ENCODE assay signal across 1 cellular context in the genomic region with DNA sequence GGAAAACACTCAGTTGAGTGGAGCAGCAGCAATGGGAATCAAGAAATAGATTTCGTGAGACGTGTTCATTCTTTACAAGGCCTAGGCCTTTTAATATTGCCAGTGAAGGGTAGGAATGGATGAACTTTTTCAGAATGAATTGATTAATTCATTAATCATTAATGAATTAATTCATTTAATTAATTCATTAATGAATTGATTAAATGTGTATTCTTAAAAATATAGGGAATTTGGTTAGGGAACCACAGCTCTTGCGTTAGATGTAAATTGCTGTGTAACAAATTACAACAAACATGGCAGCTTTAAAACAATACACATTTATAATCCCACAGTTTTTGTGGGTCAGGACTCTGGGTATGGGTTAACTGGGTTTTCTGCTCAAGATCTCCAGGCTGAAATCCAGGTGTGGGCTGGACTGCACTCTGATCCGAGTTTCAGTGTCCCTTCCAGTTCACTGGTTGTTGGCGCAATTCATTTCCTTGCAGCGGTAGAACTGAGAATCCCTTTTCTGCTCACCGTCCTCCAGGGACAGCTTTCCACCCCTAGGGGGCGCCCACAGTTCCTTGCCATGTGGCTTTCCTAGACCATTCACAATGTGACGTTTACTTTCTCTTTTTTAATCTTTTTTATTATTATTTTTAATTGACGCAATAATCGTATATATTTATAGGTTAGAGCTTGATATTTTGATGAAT.
TF ChIP-seq lines count a peak whose summit lies in the region.

No MANE protein-coding gene starts in this region.

TF ChIP-seq in HepG2, 621 proteins besides CTCF, POLR2A, EP300 and RAD21 (continued from another document and continues in another):
- TF ChIP-seq, protein P1, sequence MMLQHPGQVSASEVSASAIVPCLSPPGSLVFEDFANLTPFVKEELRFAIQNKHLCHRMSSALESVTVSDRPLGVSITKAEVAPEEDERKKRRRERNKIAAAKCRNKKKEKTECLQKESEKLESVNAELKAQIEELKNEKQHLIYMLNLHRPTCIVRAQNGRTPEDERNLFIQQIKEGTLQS (CRISPR knock-in tag; IDR thresholded peaks at IDR 0.05): no peak
- TF ChIP-seq SRSF1 (optimal IDR thresholded peaks at IDR 0.05; ENCODE audit: low read depth, low read length) (no peak), MTF1 (CRISPR knock-in tag; IDR thresholded peaks at IDR 0.05) (no peak), TARDBP (CRISPR knock-in tag; IDR thresholded peaks at IDR 0.05) (no peak; the same call in 1 of the 2 replicates), ZNF296 (CRISPR knock-in tag; conservative IDR thresholded peaks at IDR 0.05) (no peak), ZNF282 (IDR thresholded peaks at IDR 0.05; ENCODE audit: partially characterized antibody) (no peak), ATF7 (IDR thresholded peaks at IDR 0.05) (no peak), ATF7 (CRISPR knock-in tag; IDR thresholded peaks at IDR 0.05) (no peak; the same call in 1 of the 2 replicates), ZNF724P (CRISPR knock-in tag; IDR thresholded peaks at IDR 0.05; ENCODE audit: borderline replicate concordance) (no peak), SRF (IDR thresholded peaks at IDR 0.05; ENCODE audit: low read depth, low read length) (peak; percentile 52; the same call in 1 of the 2 replicates), ZNF235 (CRISPR knock-in tag; IDR thresholded peaks at IDR 0.05; ENCODE audit: borderline replicate concordance) (no peak), ZZZ3 (CRISPR knock-in tag; IDR thresholded peaks at IDR 0.05; ENCODE audit: borderline replicate concordance) (no peak), ZNF20 (CRISPR knock-in tag; IDR thresholded peaks at IDR 0.05) (no peak), SSRP1 (CRISPR knock-in tag; IDR thresholded peaks at IDR 0.05) (no peak; the same call in 1 of the 2 replicates), ZNF746 (CRISPR knock-in tag; IDR thresholded peaks at IDR 0.05) (no peak), RARA (CRISPR knock-in tag; IDR thresholded peaks at IDR 0.05) (peak; percentile 89), ZNF430 (CRISPR knock-in tag; IDR thresholded peaks at IDR 0.05) (no peak), ZFP36 (IDR thresholded peaks at IDR 0.05; ENCODE audit: borderline replicate concordance, low read depth, low read length, partially characterized antibody) (peak; percentile 71), ZNF331 (CRISPR knock-in tag; IDR thresholded peaks at IDR 0.05) (peak; percentile 95), CCAR2 (optimal IDR thresholded peaks at IDR 0.05; ENCODE audit: low read depth, low read length) (no peak), ZSCAN31 (CRISPR knock-in tag; IDR thresholded peaks at IDR 0.05; ENCODE audit: low read depth) (no peak), SMAD9 (CRISPR knock-in tag; IDR thresholded peaks at IDR 0.05) (no peak), DPF2 (CRISPR knock-in tag; IDR thresholded peaks at IDR 0.05; ENCODE audit: borderline replicate concordance, low read depth) (no peak; the same call in 1 of the 2 replicates), ZKSCAN1 (IDR thresholded peaks at IDR 0.05; ENCODE audit: low read length) (peak; percentile 76; the same call in 1 of the 2 replicates), NFIB (CRISPR knock-in tag; IDR thresholded peaks at IDR 0.05; ENCODE audit: borderline replicate concordance) (no peak), ZNF451 (CRISPR knock-in tag; IDR thresholded peaks at IDR 0.05) (no peak; the same call in 1 of the 2 replicates), RBAK (CRISPR knock-in tag; IDR thresholded peaks at IDR 0.05) (0 out of 2 replicates have a peak, but pooled peaks have one; percentile 46), ZNF17 (CRISPR knock-in tag; IDR thresholded peaks at IDR 0.05) (no peak)
- TF ChIP-seq, protein P2, sequence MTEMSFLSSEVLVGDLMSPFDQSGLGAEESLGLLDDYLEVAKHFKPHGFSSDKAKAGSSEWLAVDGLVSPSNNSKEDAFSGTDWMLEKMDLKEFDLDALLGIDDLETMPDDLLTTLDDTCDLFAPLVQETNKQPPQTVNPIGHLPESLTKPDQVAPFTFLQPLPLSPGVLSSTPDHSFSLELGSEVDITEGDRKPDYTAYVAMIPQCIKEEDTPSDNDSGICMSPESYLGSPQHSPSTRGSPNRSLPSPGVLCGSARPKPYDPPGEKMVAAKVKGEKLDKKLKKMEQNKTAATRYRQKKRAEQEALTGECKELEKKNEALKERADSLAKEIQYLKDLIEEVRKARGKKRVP (CRISPR knock-in tag; IDR thresholded peaks at IDR 0.05): peak in 1 of 2 experiments; percentile 68; a peak in 1 of 4 replicates
- TF ChIP-seq, protein P3, sequence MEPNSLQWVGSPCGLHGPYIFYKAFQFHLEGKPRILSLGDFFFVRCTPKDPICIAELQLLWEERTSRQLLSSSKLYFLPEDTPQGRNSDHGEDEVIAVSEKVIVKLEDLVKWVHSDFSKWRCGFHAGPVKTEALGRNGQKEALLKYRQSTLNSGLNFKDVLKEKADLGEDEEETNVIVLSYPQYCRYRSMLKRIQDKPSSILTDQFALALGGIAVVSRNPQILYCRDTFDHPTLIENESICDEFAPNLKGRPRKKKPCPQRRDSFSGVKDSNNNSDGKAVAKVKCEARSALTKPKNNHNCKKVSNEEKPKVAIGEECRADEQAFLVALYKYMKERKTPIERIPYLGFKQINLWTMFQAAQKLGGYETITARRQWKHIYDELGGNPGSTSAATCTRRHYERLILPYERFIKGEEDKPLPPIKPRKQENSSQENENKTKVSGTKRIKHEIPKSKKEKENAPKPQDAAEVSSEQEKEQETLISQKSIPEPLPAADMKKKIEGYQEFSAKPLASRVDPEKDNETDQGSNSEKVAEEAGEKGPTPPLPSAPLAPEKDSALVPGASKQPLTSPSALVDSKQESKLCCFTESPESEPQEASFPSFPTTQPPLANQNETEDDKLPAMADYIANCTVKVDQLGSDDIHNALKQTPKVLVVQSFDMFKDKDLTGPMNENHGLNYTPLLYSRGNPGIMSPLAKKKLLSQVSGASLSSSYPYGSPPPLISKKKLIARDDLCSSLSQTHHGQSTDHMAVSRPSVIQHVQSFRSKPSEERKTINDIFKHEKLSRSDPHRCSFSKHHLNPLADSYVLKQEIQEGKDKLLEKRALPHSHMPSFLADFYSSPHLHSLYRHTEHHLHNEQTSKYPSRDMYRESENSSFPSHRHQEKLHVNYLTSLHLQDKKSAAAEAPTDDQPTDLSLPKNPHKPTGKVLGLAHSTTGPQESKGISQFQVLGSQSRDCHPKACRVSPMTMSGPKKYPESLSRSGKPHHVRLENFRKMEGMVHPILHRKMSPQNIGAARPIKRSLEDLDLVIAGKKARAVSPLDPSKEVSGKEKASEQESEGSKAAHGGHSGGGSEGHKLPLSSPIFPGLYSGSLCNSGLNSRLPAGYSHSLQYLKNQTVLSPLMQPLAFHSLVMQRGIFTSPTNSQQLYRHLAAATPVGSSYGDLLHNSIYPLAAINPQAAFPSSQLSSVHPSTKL (CRISPR knock-in tag; IDR thresholded peaks at IDR 0.05): peak; percentile 84
- TF ChIP-seq, protein P4, sequence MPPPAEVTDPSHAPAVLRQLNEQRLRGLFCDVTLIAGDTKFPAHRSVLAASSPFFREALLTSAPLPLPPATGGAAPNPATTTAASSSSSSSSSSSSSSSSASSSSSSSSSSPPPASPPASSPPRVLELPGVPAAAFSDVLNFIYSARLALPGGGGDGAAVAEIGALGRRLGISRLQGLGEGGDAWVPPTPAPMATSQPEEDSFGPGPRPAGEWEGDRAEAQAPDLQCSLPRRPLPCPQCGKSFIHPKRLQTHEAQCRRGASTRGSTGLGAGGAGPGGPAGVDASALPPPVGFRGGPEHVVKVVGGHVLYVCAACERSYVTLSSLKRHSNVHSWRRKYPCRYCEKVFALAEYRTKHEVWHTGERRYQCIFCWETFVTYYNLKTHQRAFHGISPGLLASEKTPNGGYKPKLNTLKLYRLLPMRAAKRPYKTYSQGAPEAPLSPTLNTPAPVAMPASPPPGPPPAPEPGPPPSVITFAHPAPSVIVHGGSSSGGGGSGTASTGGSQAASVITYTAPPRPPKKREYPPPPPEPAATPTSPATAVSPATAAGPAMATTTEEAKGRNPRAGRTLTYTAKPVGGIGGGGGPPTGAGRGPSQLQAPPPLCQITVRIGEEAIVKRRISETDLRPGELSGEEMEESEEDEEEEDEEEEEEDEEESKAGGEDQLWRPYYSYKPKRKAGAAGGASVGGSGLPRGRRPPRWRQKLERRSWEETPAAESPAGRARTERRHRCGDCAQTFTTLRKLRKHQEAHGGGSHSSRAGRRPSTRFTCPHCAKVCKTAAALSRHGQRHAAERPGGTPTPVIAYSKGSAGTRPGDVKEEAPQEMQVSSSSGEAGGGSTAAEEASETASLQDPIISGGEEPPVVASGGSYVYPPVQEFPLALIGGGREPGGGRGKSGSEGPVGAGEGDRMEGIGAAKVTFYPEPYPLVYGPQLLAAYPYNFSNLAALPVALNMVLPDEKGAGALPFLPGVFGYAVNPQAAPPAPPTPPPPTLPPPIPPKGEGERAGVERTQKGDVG (CRISPR knock-in tag; IDR thresholded peaks at IDR 0.05; ENCODE audit: borderline replicate concordance): peak; percentile 79; the same call in 1 of the 2 replicates
- TF ChIP-seq, protein P5, sequence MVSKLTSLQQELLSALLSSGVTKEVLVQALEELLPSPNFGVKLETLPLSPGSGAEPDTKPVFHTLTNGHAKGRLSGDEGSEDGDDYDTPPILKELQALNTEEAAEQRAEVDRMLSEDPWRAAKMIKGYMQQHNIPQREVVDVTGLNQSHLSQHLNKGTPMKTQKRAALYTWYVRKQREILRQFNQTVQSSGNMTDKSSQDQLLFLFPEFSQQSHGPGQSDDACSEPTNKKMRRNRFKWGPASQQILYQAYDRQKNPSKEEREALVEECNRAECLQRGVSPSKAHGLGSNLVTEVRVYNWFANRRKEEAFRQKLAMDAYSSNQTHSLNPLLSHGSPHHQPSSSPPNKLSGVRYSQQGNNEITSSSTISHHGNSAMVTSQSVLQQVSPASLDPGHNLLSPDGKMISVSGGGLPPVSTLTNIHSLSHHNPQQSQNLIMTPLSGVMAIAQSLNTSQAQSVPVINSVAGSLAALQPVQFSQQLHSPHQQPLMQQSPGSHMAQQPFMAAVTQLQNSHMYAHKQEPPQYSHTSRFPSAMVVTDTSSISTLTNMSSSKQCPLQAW (CRISPR knock-in tag; IDR thresholded peaks at IDR 0.05): no peak
- TF ChIP-seq, protein P6, sequence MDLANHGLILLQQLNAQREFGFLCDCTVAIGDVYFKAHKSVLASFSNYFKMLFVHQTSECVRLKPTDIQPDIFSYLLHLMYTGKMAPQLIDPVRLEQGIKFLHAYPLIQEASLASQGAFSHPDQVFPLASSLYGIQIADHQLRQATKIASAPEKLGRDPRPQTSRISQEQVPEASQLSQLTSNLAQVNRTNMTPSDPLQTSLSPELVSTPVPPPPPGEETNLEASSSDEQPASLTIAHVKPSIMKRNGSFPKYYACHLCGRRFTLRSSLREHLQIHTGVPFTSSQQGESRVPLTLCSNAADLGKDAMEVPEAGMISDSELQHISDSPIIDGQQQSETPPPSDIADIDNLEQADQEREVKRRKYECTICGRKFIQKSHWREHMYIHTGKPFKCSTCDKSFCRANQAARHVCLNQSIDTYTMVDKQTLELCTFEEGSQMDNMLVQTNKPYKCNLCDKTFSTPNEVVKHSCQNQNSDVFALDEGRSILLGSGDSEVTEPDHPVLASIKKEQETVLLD (CRISPR knock-in tag; IDR thresholded peaks at IDR 0.05; ENCODE audit: low read depth): no peak
- TF ChIP-seq, protein P7, sequence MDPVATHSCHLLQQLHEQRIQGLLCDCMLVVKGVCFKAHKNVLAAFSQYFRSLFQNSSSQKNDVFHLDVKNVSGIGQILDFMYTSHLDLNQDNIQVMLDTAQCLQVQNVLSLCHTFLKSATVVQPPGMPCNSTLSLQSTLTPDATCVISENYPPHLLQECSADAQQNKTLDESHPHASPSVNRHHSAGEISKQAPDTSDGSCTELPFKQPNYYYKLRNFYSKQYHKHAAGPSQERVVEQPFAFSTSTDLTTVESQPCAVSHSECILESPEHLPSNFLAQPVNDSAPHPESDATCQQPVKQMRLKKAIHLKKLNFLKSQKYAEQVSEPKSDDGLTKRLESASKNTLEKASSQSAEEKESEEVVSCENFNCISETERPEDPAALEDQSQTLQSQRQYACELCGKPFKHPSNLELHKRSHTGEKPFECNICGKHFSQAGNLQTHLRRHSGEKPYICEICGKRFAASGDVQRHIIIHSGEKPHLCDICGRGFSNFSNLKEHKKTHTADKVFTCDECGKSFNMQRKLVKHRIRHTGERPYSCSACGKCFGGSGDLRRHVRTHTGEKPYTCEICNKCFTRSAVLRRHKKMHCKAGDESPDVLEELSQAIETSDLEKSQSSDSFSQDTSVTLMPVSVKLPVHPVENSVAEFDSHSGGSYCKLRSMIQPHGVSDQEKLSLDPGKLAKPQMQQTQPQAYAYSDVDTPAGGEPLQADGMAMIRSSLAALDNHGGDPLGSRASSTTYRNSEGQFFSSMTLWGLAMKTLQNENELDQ (CRISPR knock-in tag; IDR thresholded peaks at IDR 0.05; ENCODE audit: borderline replicate concordance): no peak
- TF ChIP-seq, protein P8, sequence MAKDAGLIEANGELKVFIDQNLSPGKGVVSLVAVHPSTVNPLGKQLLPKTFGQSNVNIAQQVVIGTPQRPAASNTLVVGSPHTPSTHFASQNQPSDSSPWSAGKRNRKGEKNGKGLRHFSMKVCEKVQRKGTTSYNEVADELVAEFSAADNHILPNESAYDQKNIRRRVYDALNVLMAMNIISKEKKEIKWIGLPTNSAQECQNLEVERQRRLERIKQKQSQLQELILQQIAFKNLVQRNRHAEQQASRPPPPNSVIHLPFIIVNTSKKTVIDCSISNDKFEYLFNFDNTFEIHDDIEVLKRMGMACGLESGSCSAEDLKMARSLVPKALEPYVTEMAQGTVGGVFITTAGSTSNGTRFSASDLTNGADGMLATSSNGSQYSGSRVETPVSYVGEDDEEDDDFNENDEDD (CRISPR knock-in tag; IDR thresholded peaks at IDR 0.05; ENCODE audit: borderline replicate concordance): peak; percentile 76; the same call in 1 of the 2 replicates
- TF ChIP-seq, protein P9, sequence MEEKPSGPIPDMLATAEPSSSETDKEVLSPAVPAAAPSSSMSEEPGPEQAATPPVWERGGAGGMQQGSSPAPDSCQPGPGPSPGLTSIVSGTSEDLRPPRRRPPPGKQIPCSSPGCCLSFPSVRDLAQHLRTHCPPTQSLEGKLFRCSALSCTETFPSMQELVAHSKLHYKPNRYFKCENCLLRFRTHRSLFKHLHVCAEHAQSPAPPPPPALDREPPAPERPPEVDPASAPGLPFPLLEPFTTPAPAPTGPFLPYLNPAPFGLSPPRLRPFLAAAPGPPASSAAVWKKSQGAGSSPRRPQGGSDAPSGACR (CRISPR knock-in tag; IDR thresholded peaks at IDR 0.05): no peak
- TF ChIP-seq, protein P10, sequence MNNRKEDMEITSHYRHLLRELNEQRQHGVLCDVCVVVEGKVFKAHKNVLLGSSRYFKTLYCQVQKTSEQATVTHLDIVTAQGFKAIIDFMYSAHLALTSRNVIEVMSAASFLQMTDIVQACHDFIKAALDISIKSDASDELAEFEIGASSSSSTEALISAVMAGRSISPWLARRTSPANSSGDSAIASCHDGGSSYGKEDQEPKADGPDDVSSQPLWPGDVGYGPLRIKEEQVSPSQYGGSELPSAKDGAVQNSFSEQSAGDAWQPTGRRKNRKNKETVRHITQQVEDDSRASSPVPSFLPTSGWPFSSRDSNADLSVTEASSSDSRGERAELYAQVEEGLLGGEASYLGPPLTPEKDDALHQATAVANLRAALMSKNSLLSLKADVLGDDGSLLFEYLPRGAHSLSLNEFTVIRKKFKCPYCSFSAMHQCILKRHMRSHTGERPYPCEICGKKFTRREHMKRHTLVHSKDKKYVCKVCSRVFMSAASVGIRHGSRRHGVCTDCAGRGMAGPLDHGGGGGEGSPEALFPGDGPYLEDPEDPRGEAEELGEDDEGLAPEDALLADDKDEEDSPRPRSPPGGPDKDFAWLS (CRISPR knock-in tag; IDR thresholded peaks at IDR 0.05; ENCODE audit: borderline replicate concordance): no peak
- TF ChIP-seq, protein P11, sequence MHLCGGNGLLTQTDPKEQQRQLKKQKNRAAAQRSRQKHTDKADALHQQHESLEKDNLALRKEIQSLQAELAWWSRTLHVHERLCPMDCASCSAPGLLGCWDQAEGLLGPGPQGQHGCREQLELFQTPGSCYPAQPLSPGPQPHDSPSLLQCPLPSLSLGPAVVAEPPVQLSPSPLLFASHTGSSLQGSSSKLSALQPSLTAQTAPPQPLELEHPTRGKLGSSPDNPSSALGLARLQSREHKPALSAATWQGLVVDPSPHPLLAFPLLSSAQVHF (CRISPR knock-in tag; IDR thresholded peaks at IDR 0.05): no peak
